Comparison of ENCODE assay signal across 7 cellular contexts in genomic region chr6:3003226-3003625, GRCh38. TPM values are rescaled to one million over a fixed set of nuclear protein-coding genes. Genes with fewer than 3 reads are reported as not detected.
A peak's percentile ranks its signal among the peaks of the same experiment; 100 is the strongest.
DNase-seq lines count a peak whose midpoint lies in the region; ATAC-seq and TF ChIP-seq lines count a peak whose summit lies in the region.
"Not testable (repeated sequence)": the region's sequence is repeated elsewhere in the genome, so short reads cannot be mapped to it uniquely, and the experiment has no call there.

No MANE protein-coding gene starts in this region.

- not testable (repeated sequence) for H3K9me3 Mint-ChIP-seq in Caco-2 (ENCODE audit: unreplicated experiment); T-helper 1 cell treated with Interleukin-12 subunit alpha and Interleukin-12 subunit beta and Interleukin-4 antibody, amounts not matched to agents 30 μg/mL and 1 μg/mL, for 36 hours; activated T-helper 1 cell treated with anti-CD3 and anti-CD28 coated beads, Interleukin-12 subunit alpha, Interleukin-12 subunit beta, Interleukin-2, Interleukin-4 antibody, amounts not matched to agents 30 ng/mL and 10 ng/mL and 1 ng/mL, durations not matched to agents 14 hours and 24 hours and 36 hours; stimulated activated memory B cell treated with anti-CD40 and anti-IgM and Interleukin-4, amounts not matched to agents 10 μg/mL and 1 μg/mL and 100 μg/mL, for 72 hours

- H3K27me3 Mint-ChIP-seq in Caco-2 (ENCODE audit: insufficient read depth, unreplicated experiment); T-helper 1 cell treated with Interleukin-12 subunit alpha and Interleukin-12 subunit beta and Interleukin-4 antibody, amounts not matched to agents 30 μg/mL and 1 μg/mL, for 36 hours (ENCODE audit: low read depth); activated T-helper 1 cell treated with anti-CD3 and anti-CD28 coated beads, Interleukin-12 subunit alpha, Interleukin-12 subunit beta, Interleukin-2, Interleukin-4 antibody, amounts not matched to agents 30 ng/mL and 10 ng/mL and 1 ng/mL, durations not matched to agents 14 hours and 24 hours and 36 hours (ENCODE audit: insufficient read depth); stimulated activated memory B cell treated with anti-CD40 and anti-IgM and Interleukin-4, amounts not matched to agents 10 μg/mL and 1 μg/mL and 100 μg/mL, for 72 hours: not testable (repeated sequence)

- not testable (repeated sequence) for H3K4me3 ChIP-seq in Caco-2 (ENCODE audit: low read depth, low read length); adrenal gland

- H3K27me3 ChIP-seq in Caco-2 (replicated peaks; ENCODE audit: control insufficient read depth, insufficient read depth, low read length); adrenal gland: not testable (repeated sequence)

- WGBS in adrenal gland, 4 donors, result 69 to 100% (median 82%) methylated on average over 2 to 4 of the region's 5 CpGs

- H3K4me1 Mint-ChIP-seq in Caco-2 (ENCODE audit: low read depth, unreplicated experiment), result not testable (repeated sequence)
- H3K4me1 Mint-ChIP-seq in T-helper 1 cell treated with Interleukin-12 subunit alpha and Interleukin-12 subunit beta and Interleukin-4 antibody, amounts not matched to agents 30 μg/mL and 1 μg/mL, for 36 hours (ENCODE audit: low read depth), result peaks cover 19% of the 10 kb centered on the region
- H3K4me1 Mint-ChIP-seq in activated T-helper 1 cell treated with anti-CD3 and anti-CD28 coated beads, Interleukin-12 subunit alpha, Interleukin-12 subunit beta, Interleukin-2, Interleukin-4 antibody, amounts not matched to agents 30 ng/mL and 10 ng/mL and 1 ng/mL, durations not matched to agents 14 hours and 24 hours and 36 hours (ENCODE audit: low read depth), result peaks cover 35% of the 10 kb centered on the region
- H3K4me1 Mint-ChIP-seq in stimulated activated memory B cell treated with anti-CD40 and anti-IgM and Interleukin-4, amounts not matched to agents 10 μg/mL and 1 μg/mL and 100 μg/mL, for 72 hours, result peaks cover 31% of the 10 kb centered on the region

- DNase-seq in Caco-2; activated T-helper 1 cell treated with anti-CD3 and anti-CD28 coated beads, Interleukin-12 subunit alpha, Interleukin-12 subunit beta, Interleukin-2, Interleukin-4 antibody, amounts not matched to agents 30 ng/mL and 10 ng/mL and 1 ng/mL, durations not matched to agents 14 hours and 24 hours and 36 hours (ENCODE audit: low spot score): not testable (repeated sequence)
- DNase-seq in adrenal gland, result peak in 4 of 7 donors; percentile 8 to 20 (median 10)
- peak; percentile 24 for DNase-seq in left lobe of liver (ENCODE audit: low spot score)
- peak; percentile 70 for DNase-seq in posterior vena cava (ENCODE audit: low spot score)

- not testable (repeated sequence) for H3K4me3 Mint-ChIP-seq in Caco-2 (ENCODE audit: unreplicated experiment); activated T-helper 1 cell treated with anti-CD3 and anti-CD28 coated beads, Interleukin-12 subunit alpha, Interleukin-12 subunit beta, Interleukin-2, Interleukin-4 antibody, amounts not matched to agents 30 ng/mL and 10 ng/mL and 1 ng/mL, durations not matched to agents 14 hours and 24 hours and 36 hours; stimulated activated memory B cell treated with anti-CD40 and anti-IgM and Interleukin-4, amounts not matched to agents 10 μg/mL and 1 μg/mL and 100 μg/mL, for 72 hours
- peak overlapping the region; percentile 47 for H3K4me3 Mint-ChIP-seq in T-helper 1 cell treated with Interleukin-12 subunit alpha and Interleukin-12 subunit beta and Interleukin-4 antibody, amounts not matched to agents 30 μg/mL and 1 μg/mL, for 36 hours

- not testable (repeated sequence) for H3K27ac ChIP-seq in adrenal gland

- ATAC-seq in left lobe of liver; stimulated activated memory B cell treated with anti-CD40 and anti-IgM and Interleukin-4, amounts not matched to agents 10 μg/mL and 1 μg/mL and 100 μg/mL, for 72 hours: not testable (repeated sequence)

- H3K4me1 ChIP-seq in Caco-2, result not testable (repeated sequence)
- peaks cover 11 to 29% of the 10 kb centered on the region in 2 donors for H3K4me1 ChIP-seq in adrenal gland (replicated peaks in 1 of 2)

- H3K27ac Mint-ChIP-seq in Caco-2 (ENCODE audit: unreplicated experiment), result peak overlapping the region; percentile 31
- not testable (repeated sequence) for H3K27ac Mint-ChIP-seq in T-helper 1 cell treated with Interleukin-12 subunit alpha and Interleukin-12 subunit beta and Interleukin-4 antibody, amounts not matched to agents 30 μg/mL and 1 μg/mL, for 36 hours
- H3K27ac Mint-ChIP-seq in activated T-helper 1 cell treated with anti-CD3 and anti-CD28 coated beads, Interleukin-12 subunit alpha, Interleukin-12 subunit beta, Interleukin-2, Interleukin-4 antibody, amounts not matched to agents 30 ng/mL and 10 ng/mL and 1 ng/mL, durations not matched to agents 14 hours and 24 hours and 36 hours, result peak overlapping the region; percentile 34
- H3K27ac Mint-ChIP-seq in stimulated activated memory B cell treated with anti-CD40 and anti-IgM and Interleukin-4, amounts not matched to agents 10 μg/mL and 1 μg/mL and 100 μg/mL, for 72 hours, result peak overlapping the region; percentile 40

- POLR2A ChIA-PET in Caco-2 (lab: Charles Lee), result interaction anchor here (0.7 kb wide), 1 partner anchor 42 kb away, joined by 4 read pairs; no protein-coding TSS in a partner anchor

- not testable (repeated sequence) for TF ChIP-seq POLR2A in adrenal gland (IDR thresholded peaks at IDR 0.05)

- H3K36me3 ChIP-seq in Caco-2 (ENCODE audit: control insufficient read depth, insufficient read depth, low read length), result not testable (repeated sequence)
- H3K36me3 ChIP-seq in adrenal gland (replicated peaks in 1 of 2), result peaks cover 0 to 40% of the 10 kb centered on the region in 2 donors

- TF ChIP-seq CTCF in Caco-2 (IDR thresholded peaks at IDR 0.05; ENCODE audit: insufficient read depth in 1 of 2, low read depth in 1 of 2, low read length in 1 of 2, severe bottlenecking in 1 of 2, unreplicated experiment in 1 of 2); adrenal gland (IDR thresholded peaks at IDR 0.05): not testable (repeated sequence)

- intact Hi-C loops in Caco-2 (cut with micrococcal nuclease; ENCODE audit: unreplicated experiment); activated T-helper 1 cell treated with anti-CD3 and anti-CD28 coated beads, Interleukin-12 subunit alpha, Interleukin-12 subunit beta, Interleukin-2, Interleukin-4 antibody, amounts not matched to agents 30 ng/mL and 10 ng/mL and 1 ng/mL, durations not matched to agents 14 hours and 24 hours and 36 hours (cut with micrococcal nuclease); adrenal gland (cut with DNase I); posterior vena cava (cut with DNase I): not testable (repeated sequence)

- CTCF ChIA-PET in Caco-2 (lab: Charles Lee), result not testable (repeated sequence)

- H3K9me3 ChIP-seq in Caco-2; adrenal gland (replicated peaks in 1 of 3): not testable (repeated sequence)

- BruUV-seq in Caco-2 (replicated peaks; lab: Mats Ljungman, UMichigan), result not testable (repeated sequence)

- peaks cover 31% of the 10 kb centered on the region for H3K36me3 Mint-ChIP-seq in Caco-2 (ENCODE audit: insufficient read depth, unreplicated experiment)
- H3K36me3 Mint-ChIP-seq in T-helper 1 cell treated with Interleukin-12 subunit alpha and Interleukin-12 subunit beta and Interleukin-4 antibody, amounts not matched to agents 30 μg/mL and 1 μg/mL, for 36 hours (ENCODE audit: low read depth), result peaks cover 37% of the 10 kb centered on the region
- peaks cover 39% of the 10 kb centered on the region for H3K36me3 Mint-ChIP-seq in activated T-helper 1 cell treated with anti-CD3 and anti-CD28 coated beads, Interleukin-12 subunit alpha, Interleukin-12 subunit beta, Interleukin-2, Interleukin-4 antibody, amounts not matched to agents 30 ng/mL and 10 ng/mL and 1 ng/mL, durations not matched to agents 14 hours and 24 hours and 36 hours (ENCODE audit: low read depth)
- peaks cover 45% of the 10 kb centered on the region for H3K36me3 Mint-ChIP-seq in stimulated activated memory B cell treated with anti-CD40 and anti-IgM and Interleukin-4, amounts not matched to agents 10 μg/mL and 1 μg/mL and 100 μg/mL, for 72 hours

RNA-seq across cellular contexts. Expression of gene NQO2, which starts 3.5 kb away (rescaled TPM):
- 35.8 and 37.2 TPM in 2 replicates for total RNA-seq in Caco-2 (2022)
- total RNA-seq in activated T-helper 1 cell treated with anti-CD3 and anti-CD28 coated beads, Interleukin-12 subunit alpha, Interleukin-12 subunit beta, Interleukin-2, Interleukin-4 antibody, amounts not matched to agents 30 ng/mL and 10 ng/mL and 1 ng/mL, durations not matched to agents 14 hours and 24 hours and 36 hours, result 30.2 and 34.8 TPM in 2 replicates
- 100 to 1,000 TPM; 133 to 200 (median 146) TPM for total RNA-seq in adrenal gland
- polyA plus RNA-seq in adrenal gland, result 100 to 1,000 TPM; 100 to 177 (median 158) TPM
- total RNA-seq in left lobe of liver, result 62.7 TPM
- 10 to 100 TPM; 27.7 to 42.4 TPM for total RNA-seq in posterior vena cava

RNA-seq across cellular contexts. Expression of gene SERPINB6, which starts 31.9 kb away (rescaled TPM):
- total RNA-seq in Caco-2 (2022), result 57.0 and 60.0 TPM in 2 replicates
- 33.7 and 34.9 TPM in 2 replicates for total RNA-seq in activated T-helper 1 cell treated with anti-CD3 and anti-CD28 coated beads, Interleukin-12 subunit alpha, Interleukin-12 subunit beta, Interleukin-2, Interleukin-4 antibody, amounts not matched to agents 30 ng/mL and 10 ng/mL and 1 ng/mL, durations not matched to agents 14 hours and 24 hours and 36 hours
- 100 to 1,000 TPM; 161 to 258 (median 209) TPM for total RNA-seq in adrenal gland
- 100 to 1,000 TPM; 161 to 332 (median 229) TPM for polyA plus RNA-seq in adrenal gland
- 31.8 TPM for total RNA-seq in left lobe of liver
- total RNA-seq in posterior vena cava, result 10 to 100 TPM; 90.7 to 98.3 TPM
